In the genomic region with DNA sequence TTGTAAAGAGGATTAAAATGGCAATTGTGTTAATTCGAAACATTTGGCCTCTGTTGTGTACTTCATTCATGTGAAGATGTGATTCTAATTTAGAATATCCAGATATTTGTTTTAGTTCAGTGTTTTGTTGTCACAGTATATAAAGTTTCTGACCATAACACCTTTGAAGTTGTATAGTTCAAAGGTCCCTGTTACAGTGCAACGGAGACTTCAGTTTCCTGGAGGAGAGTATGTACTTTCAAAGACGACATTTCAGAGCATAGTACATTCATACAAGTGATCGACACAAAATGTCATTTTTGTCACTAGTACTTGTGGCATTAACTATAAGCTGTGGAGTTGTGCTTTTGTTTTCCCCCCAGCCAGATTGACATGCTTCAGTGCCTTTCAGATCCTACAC, we compare ENCODE assay signal across 26 cellular contexts.
"Had no signal": no experiment of that assay in that cellular context is flagged by ENCODE, and none has a peak within 500 bp of the region (broad histone marks: within the 10 kb centered on the region; RNA-seq: fewer than 3 reads in every experiment).

No MANE protein-coding gene starts in this region.

- H3K4me3 ChIP-seq: adrenal gland, breast epithelium, SJCRH30 had no signal

- H3K4me1 ChIP-seq: adrenal gland, breast epithelium, SJCRH30 had no signal

- H3K4me3 Mint-ChIP-seq: activated CD8-positive, alpha-beta T cell treated with anti-CD3 and anti-CD28 coated beads for 36 hours; activated naive CD8-positive, alpha-beta T cell treated with anti-CD3 and anti-CD28 coated beads, Interleukin-2, amount 10 ng/mL, durations not matched to agents 7 days and 5 days; activated T-cell treated with anti-CD3 and anti-CD28 coated beads, Interleukin-2, amount 50 U/mL, for 72 hours; T-helper 1 cell treated with Interleukin-12 subunit alpha and Interleukin-12 subunit beta and Interleukin-4 antibody, amounts not matched to agents 30 μg/mL and 1 μg/mL, for 36 hours had no signal

- H3K27me3 Mint-ChIP-seq: activated CD8-positive, alpha-beta T cell treated with anti-CD3 and anti-CD28 coated beads for 36 hours; activated naive CD8-positive, alpha-beta T cell treated with anti-CD3 and anti-CD28 coated beads, Interleukin-2, amount 10 ng/mL, durations not matched to agents 7 days and 5 days had no signal

- H3K36me3 ChIP-seq: adrenal gland, breast epithelium, SJCRH30 had no signal

- H3K9me3 ChIP-seq: adrenal gland, SJCRH30 had no signal

- H3K4me1 Mint-ChIP-seq: activated naive CD8-positive, alpha-beta T cell treated with anti-CD3 and anti-CD28 coated beads, Interleukin-2, amount 10 ng/mL, durations not matched to agents 7 days and 5 days had no signal

- H3K36me3 Mint-ChIP-seq: activated naive CD8-positive, alpha-beta T cell treated with anti-CD3 and anti-CD28 coated beads, Interleukin-2, amount 10 ng/mL, durations not matched to agents 7 days and 5 days had no signal

- H3K27me3 ChIP-seq: breast epithelium, SJCRH30 had no signal

- H3K27ac ChIP-seq: adrenal gland, breast epithelium, SJCRH30 had no signal

- H3K9me3 Mint-ChIP-seq: activated CD8-positive, alpha-beta T cell treated with anti-CD3 and anti-CD28 coated beads for 36 hours; activated naive CD8-positive, alpha-beta T cell treated with anti-CD3 and anti-CD28 coated beads, Interleukin-2, amount 10 ng/mL, durations not matched to agents 7 days and 5 days; activated T-cell treated with anti-CD3 and anti-CD28 coated beads, Interleukin-2, amount 50 U/mL, for 72 hours; T-helper 1 cell treated with Interleukin-12 subunit alpha and Interleukin-12 subunit beta and Interleukin-4 antibody, amounts not matched to agents 30 μg/mL and 1 μg/mL, for 36 hours had no signal

- DNase-seq: activated CD4-positive, alpha-beta T cell treated with anti-CD3 and anti-CD28 coated beads for 4 hours; activated CD8-positive, alpha-beta memory T cell treated with anti-CD3 and anti-CD28 coated beads, Interleukin-2, amount 50 U/mL, for 4 hours; activated CD8-positive, alpha-beta T cell treated with anti-CD3 and anti-CD28 coated beads for 36 hours; activated naive CD4-positive, alpha-beta T cell treated with anti-CD3 and anti-CD28 coated beads, Interleukin-2, amount 50 U/mL, for 16 hours; activated naive CD8-positive, alpha-beta T cell treated with anti-CD3 and anti-CD28 coated beads, Interleukin-2, amount 10 ng/mL, durations not matched to agents 7 days and 5 days; activated T-cell treated with anti-CD3 and anti-CD28 coated beads, Interleukin-2, amount 50 U/mL, for 72 hours; adrenal gland; anterior cingulate cortex; central memory CD4-positive, alpha-beta T cell; MM.1S; NCI-H1105; NCI-H1436; NCI-H1694 treated with DMSO at 0.1 percent for 48 hours; NCI-H2029 treated with DMSO at 0.1 percent for 48 hours; NCI-H345; NCI-H510A; NCI-H69; NK-92 treated with Interleukin-12 subunit alpha and Interleukin-12 subunit beta, amount 100 ng/mL, for 24 hours; OCI-M1; RPMI8226; SJCRH30 had no signal

- H3K27ac Mint-ChIP-seq: activated CD8-positive, alpha-beta T cell treated with anti-CD3 and anti-CD28 coated beads for 36 hours; activated naive CD8-positive, alpha-beta T cell treated with anti-CD3 and anti-CD28 coated beads, Interleukin-2, amount 10 ng/mL, durations not matched to agents 7 days and 5 days; activated T-cell treated with anti-CD3 and anti-CD28 coated beads, Interleukin-2, amount 50 U/mL, for 72 hours; T-helper 1 cell treated with Interleukin-12 subunit alpha and Interleukin-12 subunit beta and Interleukin-4 antibody, amounts not matched to agents 30 μg/mL and 1 μg/mL, for 36 hours had no signal

- ATAC-seq: activated CD4-positive, CD25-positive, alpha-beta regulatory T cell treated with anti-CD3 and anti-CD28 coated beads, Interleukin-2, amount 50 U/mL, for 24 hours; activated CD8-positive, alpha-beta T cell treated with anti-CD3 and anti-CD28 coated beads for 36 hours; activated T-cell treated with anti-CD3 and anti-CD28 coated beads, Interleukin-2, amount 50 U/mL, for 72 hours; Panc1; Right ventricle myocardium inferior had no signal
